14 cellular contexts compared by ENCODE assay signal in genomic region chr18:55314615-55315237, GRCh38.
A peak's percentile ranks its signal among the peaks of the same experiment; 100 is the strongest.
DNase-seq lines count a peak whose midpoint lies in the region; ATAC-seq and TF ChIP-seq lines count a peak whose summit lies in the region.
"Had no signal": no experiment of that assay in that cellular context is flagged by ENCODE, and none has a peak within 500 bp of the region (broad histone marks: within the 10 kb centered on the region; RNA-seq: fewer than 3 reads in every experiment).

No MANE protein-coding gene starts in this region.

- H3K9me3 Mint-ChIP-seq in activated naive CD8-positive, alpha-beta T cell treated with anti-CD3 and anti-CD28 coated beads, Interleukin-2, amount 50 U/mL, for 24 hours: no peaks in the 10 kb centered on the region
- H3K9me3 Mint-ChIP-seq: activated CD4-positive, alpha-beta T cell treated with anti-CD3 and anti-CD28 coated beads, Interleukin-2, amount 10 ng/mL, durations not matched to agents 24 days and 14 days; activated T-cell treated with anti-CD3 and anti-CD28 coated beads, Interleukin-2, amount 50 U/mL, for 4 hours had no signal

- no peak for DNase-seq in GM06990 (ENCODE audit: extremely low read depth, insufficient read length)
- DNase-seq in NCI-H1092 treated with DMSO at 0.1 percent for 48 hours (lab: John Stamatoyannopoulos, UW): peak; percentile 89
- peak; percentile 99 for DNase-seq in NCI-H69 (lab: John Stamatoyannopoulos, UW)
- DNase-seq in iPS-NIHi11 (ENCODE audit: low spot score): peak; percentile 21
- no peak for DNase-seq in activated naive CD8-positive, alpha-beta T cell treated with anti-CD3 and anti-CD28 coated beads, Interleukin-2, amount 50 U/mL, for 24 hours
- no peak for DNase-seq in psoas muscle
- no peak for DNase-seq in SKM-1 (lab: John Stamatoyannopoulos, UW; ENCODE audit: unreplicated experiment)
- no peak for DNase-seq in ureter (ENCODE audit: low spot score)
- DNase-seq: activated CD4-positive, alpha-beta T cell treated with anti-CD3 and anti-CD28 coated beads, Interleukin-2, amount 10 ng/mL, durations not matched to agents 24 days and 14 days; activated T-cell treated with anti-CD3 and anti-CD28 coated beads, Interleukin-2, amount 50 U/mL, for 4 hours; cerebellar nuclear complex; NCI-H510A; posterior cingulate gyrus had no signal

- H3K4me3 ChIP-seq in GM06990 (replicated peaks; ENCODE audit: low read depth, low read length): peak overlapping the region; percentile 31
- H3K4me3 ChIP-seq in psoas muscle: no peak overlapping the region
- H3K4me3 ChIP-seq: gastroesophageal sphincter had no signal

- H3K27ac Mint-ChIP-seq in activated naive CD8-positive, alpha-beta T cell treated with anti-CD3 and anti-CD28 coated beads, Interleukin-2, amount 50 U/mL, for 24 hours: no peak overlapping the region
- H3K27ac Mint-ChIP-seq: activated CD4-positive, alpha-beta T cell treated with anti-CD3 and anti-CD28 coated beads, Interleukin-2, amount 10 ng/mL, durations not matched to agents 24 days and 14 days had no signal

- no peaks in the 10 kb centered on the region for H3K36me3 Mint-ChIP-seq in activated naive CD8-positive, alpha-beta T cell treated with anti-CD3 and anti-CD28 coated beads, Interleukin-2, amount 50 U/mL, for 24 hours (ENCODE audit: low read depth)

- no peaks in the 10 kb centered on the region for H3K27me3 ChIP-seq in GM06990 (replicated peaks; ENCODE audit: control insufficient read depth, insufficient read depth, low read length)
- H3K27me3 ChIP-seq in psoas muscle (ENCODE audit: insufficient read depth in 3 of 3, low read length in 2 of 3): no peaks in the 10 kb centered on the region
- H3K27me3 ChIP-seq: gastroesophageal sphincter had no signal

- ATAC-seq in activated naive CD8-positive, alpha-beta T cell treated with anti-CD3 and anti-CD28 coated beads, Interleukin-2, amount 50 U/mL, for 24 hours: no peak
- ATAC-seq in psoas muscle: no peak
- ATAC-seq: activated T-cell treated with anti-CD3 and anti-CD28 coated beads, Interleukin-2, amount 50 U/mL, for 4 hours; gastroesophageal sphincter had no signal

- intact Hi-C loops in psoas muscle (cut with DNase I): loop anchor here (5.0 kb wide), 2 partner anchors 32 to 273 kb away; partner anchors contain the start of gene TCF4 (in 1 of the 2)

- peaks cover 87% of the 10 kb centered on the region for H3K4me1 ChIP-seq in psoas muscle

- H3K36me3 ChIP-seq in GM06990 (ENCODE audit: control insufficient read depth, insufficient read depth, low read length) (no peaks in the 10 kb centered on the region), psoas muscle (ENCODE audit: insufficient read depth in 1 of 2, low read depth in 1 of 2) (no peaks in the 10 kb centered on the region)
- H3K36me3 ChIP-seq: gastroesophageal sphincter had no signal

- no peaks in the 10 kb centered on the region for H3K9me3 ChIP-seq in psoas muscle
- H3K9me3 ChIP-seq: gastroesophageal sphincter had no signal

- TF ChIP-seq CTCF in GM06990 (IDR thresholded peaks at IDR 0.05; ENCODE audit: insufficient read depth, low read length, poor library complexity, severe bottlenecking) (no peak), psoas muscle (IDR thresholded peaks at IDR 0.05) (no peak)

- H3K4me1 Mint-ChIP-seq in activated naive CD8-positive, alpha-beta T cell treated with anti-CD3 and anti-CD28 coated beads, Interleukin-2, amount 50 U/mL, for 24 hours: peaks cover 7% of the 10 kb centered on the region

- H3K4me3 Mint-ChIP-seq in activated naive CD8-positive, alpha-beta T cell treated with anti-CD3 and anti-CD28 coated beads, Interleukin-2, amount 50 U/mL, for 24 hours: no peak overlapping the region
- H3K4me3 Mint-ChIP-seq: activated CD4-positive, alpha-beta T cell treated with anti-CD3 and anti-CD28 coated beads, Interleukin-2, amount 10 ng/mL, durations not matched to agents 24 days and 14 days; activated T-cell treated with anti-CD3 and anti-CD28 coated beads, Interleukin-2, amount 50 U/mL, for 4 hours had no signal

- peaks cover 5% of the 10 kb centered on the region for H3K27me3 Mint-ChIP-seq in activated naive CD8-positive, alpha-beta T cell treated with anti-CD3 and anti-CD28 coated beads, Interleukin-2, amount 50 U/mL, for 24 hours

- no peak overlapping the region for H3K27ac ChIP-seq in psoas muscle
- H3K27ac ChIP-seq: gastroesophageal sphincter had no signal

Comparison
In these comparisons a context has a peak if more than half of its experiments do, and no peak if none do; other contexts are left out.
1. DNase-seq: peak in NCI-H1092 treated with DMSO at 0.1 percent for 48 hours (single experiment), NCI-H69 (single experiment) and iPS-NIHi11 (single experiment); none in GM06990 (single experiment), activated naive CD8-positive, alpha-beta T cell treated with anti-CD3 and anti-CD28 coated beads, Interleukin-2, amount 50 U/mL, for 24 hours (single experiment), psoas muscle (0 of 2), SKM-1 (single experiment) and ureter (single experiment).